In the genomic region with DNA sequence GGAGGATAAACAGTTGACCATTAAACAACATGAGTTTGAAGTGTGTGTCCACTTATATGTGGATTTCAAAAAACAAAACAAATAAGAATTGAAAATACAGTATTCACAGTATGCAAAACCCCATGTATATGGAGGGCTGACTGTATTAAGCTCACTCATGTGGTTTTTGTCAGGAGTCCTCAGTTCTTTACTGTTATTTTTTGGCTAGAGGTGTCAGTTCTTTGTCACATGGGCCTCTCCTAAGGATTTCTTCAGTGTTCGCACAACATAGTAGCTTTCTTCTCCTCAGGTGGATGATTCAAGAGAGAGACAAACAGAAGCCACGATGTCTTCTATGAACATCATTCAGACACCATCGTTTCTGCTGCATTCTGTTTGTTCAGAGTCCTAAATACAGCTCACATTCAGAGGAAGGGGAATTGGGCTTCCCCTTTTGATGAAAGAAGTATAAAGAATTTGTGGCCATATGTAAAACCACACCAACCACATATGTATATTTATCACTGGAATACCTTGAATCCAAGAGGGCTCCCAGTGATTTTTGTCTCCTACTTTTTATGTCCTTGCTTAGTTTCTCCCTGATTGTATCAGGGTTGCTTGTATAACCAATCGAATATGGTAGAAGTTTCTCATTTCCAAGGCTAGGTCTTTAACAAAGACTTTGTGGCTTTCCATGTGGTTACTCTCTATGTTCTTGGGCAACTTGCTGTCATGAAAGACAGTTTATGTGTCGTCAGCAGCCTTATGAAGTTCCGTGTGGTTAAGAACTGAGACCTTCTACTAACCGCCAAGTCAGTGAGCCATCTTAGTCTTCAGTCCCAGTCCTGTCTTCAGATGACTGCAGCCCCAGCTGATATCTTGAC, we compare ENCODE assay signal across 8 cellular contexts. TPM values are rescaled to one million over a fixed set of nuclear protein-coding genes. Genes with fewer than 3 reads are reported as not detected.
DNase-seq lines count a peak whose midpoint lies in the region; ATAC-seq and TF ChIP-seq lines count a peak whose summit lies in the region.

No MANE protein-coding gene starts in this region.

- intact Hi-C loops in spleen (cut with DNase I; ENCODE audit: low total_unique reads): no loop called here

- H3K36me3 ChIP-seq in DOHH2 (ENCODE audit: control insufficient read depth, low read length): no peaks in the 10 kb centered on the region
- H3K36me3 ChIP-seq in KMS-11 (ENCODE audit: insufficient read depth): no peaks in the 10 kb centered on the region
- no peaks in the 10 kb centered on the region for H3K36me3 ChIP-seq in spleen
- H3K36me3 ChIP-seq in brain microvascular endothelial cell (replicated peaks): no peaks in the 10 kb centered on the region

- in situ Hi-C loops in brain microvascular endothelial cell (cut with HindIII; ENCODE audit: low pct_ligation_motif_present, low sequenced_read_pairs): no loop called here

- 26 to 41% (median 37%) methylated on average over 7 of the region's 7 CpGs for WGBS in spleen, 5 donors

- H3K4me2 ChIP-seq in DOHH2 (ENCODE audit: low read length) (peak overlapping the region; percentile 39), KMS-11 (peak overlapping the region; percentile 77)

- H3K27me3 ChIP-seq in DOHH2 (ENCODE audit: control insufficient read depth, low read length) (no peaks in the 10 kb centered on the region), KMS-11 (ENCODE audit: insufficient read depth, low read depth) (no peaks in the 10 kb centered on the region), spleen (replicated peaks in 1 of 7) (no peaks in the 10 kb centered on the region), brain microvascular endothelial cell (replicated peaks) (no peaks in the 10 kb centered on the region)

- H3K9me3 ChIP-seq in DOHH2 (ENCODE audit: control insufficient read depth, insufficient read depth, low read length): no peaks in the 10 kb centered on the region
- H3K9me3 ChIP-seq in spleen: no peaks in the 10 kb centered on the region

- H3K9ac ChIP-seq in KMS-11: peak overlapping the region; percentile 19; the same call in 1 of the 2 replicates

- H3K4me3 ChIP-seq in DOHH2 (ENCODE audit: low read length): peak overlapping the region; percentile 9
- no peak overlapping the region for H3K4me3 ChIP-seq in KMS-11 (IDR thresholded peaks at IDR 0.05; ENCODE audit: insufficient read depth, low read depth, low read length)
- H3K4me3 ChIP-seq in spleen: peak overlapping the region in 1 of 8 donors; percentile 13
- no peak overlapping the region for H3K4me3 ChIP-seq in brain microvascular endothelial cell (ENCODE audit: low read depth, low read length)

- H4K20me1 ChIP-seq in DOHH2 (ENCODE audit: control insufficient read depth, insufficient read depth, low read depth, low read length): peaks cover 7% of the 10 kb centered on the region; the same call in 1 of the 2 replicates
- H4K20me1 ChIP-seq in KMS-11 (ENCODE audit: insufficient read depth): no peaks in the 10 kb centered on the region

- H3K4me1 ChIP-seq in DOHH2 (ENCODE audit: control insufficient read depth, low read length) (peaks cover 52% of the 10 kb centered on the region), KMS-11 (ENCODE audit: low read depth, poor library complexity, severe bottlenecking) (peaks cover 85% of the 10 kb centered on the region), spleen (peaks cover 2 to 52% (median 30%) of the 10 kb centered on the region in 6 donors)

- no peak overlapping the region for H2AFZ ChIP-seq in KMS-11 (ENCODE audit: low read depth)

- peak; percentile 21 for DNase-seq in activated T-cell treated with anti-CD3 and anti-CD28 coated beads for 4 hours
- DNase-seq in stimulated activated CD4-positive, alpha-beta T cell treated with anti-CD3 and anti-CD28 coated beads, Interleukin-12 subunit alpha, Interleukin-12 subunit beta, amount 100 ng/mL, for 48 hours (ENCODE audit: low read depth in 2 of 3, low spot score in 1 of 3): peak; percentile 20 to 44 (median 33)
- DNase-seq in spleen: no peak
- no peak for DNase-seq in DMS79 (lab: John Stamatoyannopoulos, UW)
- DNase-seq in brain microvascular endothelial cell: no peak

- peaks cover 88% of the 10 kb centered on the region for H3K79me2 ChIP-seq in DOHH2 (ENCODE audit: control insufficient read depth, low read length)
- peaks cover 22% of the 10 kb centered on the region; the same call in 1 of the 2 replicates for H3K79me2 ChIP-seq in KMS-11 (ENCODE audit: insufficient read depth, low read depth)

- peak; percentile 97 for ATAC-seq in GM21528 (IDR thresholded peaks at IDR 0.05; ENCODE audit: low FRiP score, unreplicated experiment)

- TF ChIP-seq CTCF in DOHH2 (IDR thresholded peaks at IDR 0.05; ENCODE audit: low read depth, low read length, poor library complexity, severe bottlenecking): no peak
- no peak for TF ChIP-seq CTCF in KMS-11 (conservative IDR thresholded peaks at IDR 0.05; ENCODE audit: low read depth, low read length)
- no peak for TF ChIP-seq CTCF in spleen (IDR thresholded peaks at IDR 0.05 in 8 of 11, conservative IDR thresholded peaks at IDR 0.05 in 3 of 11)
- no peak for TF ChIP-seq CTCF in brain microvascular endothelial cell (IDR thresholded peaks at IDR 0.05; ENCODE audit: low read depth, low read length, missing control alignments)

- no peak for TF ChIP-seq POLR2A in spleen (IDR thresholded peaks at IDR 0.05)

- H3F3A ChIP-seq in DOHH2 (ENCODE audit: control insufficient read depth, insufficient read depth): no peaks in the 10 kb centered on the region

- H3K9me2 ChIP-seq in DOHH2 (replicated peaks; ENCODE audit: control insufficient read depth, low read length): no peaks in the 10 kb centered on the region

- H3K27ac ChIP-seq in DOHH2 (ENCODE audit: low read depth, low read length) (0 out of 2 replicates have a peak overlapping the region, but pooled peaks have one; percentile 2), KMS-11 (peak overlapping the region; percentile 81), spleen (peak overlapping the region in 4 of 8 donors; percentile 26 to 53 (median 36)), brain microvascular endothelial cell (no peak overlapping the region)

RNA-seq across cellular contexts. Expression of gene MNAT1, which starts 18.9 kb away (rescaled TPM):
- 10 to 100 TPM; 20.4 to 34.3 (median 27.5) TPM for total RNA-seq in spleen
- polyA plus RNA-seq in spleen: 10 to 100 TPM; 11.9 to 13.8 (median 13.3) TPM

RNA-seq across cellular contexts. Expression of gene SIX4, which starts 29.3 kb away (rescaled TPM):
- total RNA-seq in spleen: under 1 TPM in 3 of 7 donors, not detected in 4; 0.34 to 0.51 (median 0.39) TPM
- under 1 TPM; 0.03 to 0.05 (median 0.04) TPM for polyA plus RNA-seq in spleen

Comparison
In these comparisons a context has a peak if more than half of its experiments do, and no peak if none do; other contexts are left out.
1. DNase-seq: peak in activated T-cell treated with anti-CD3 and anti-CD28 coated beads for 4 hours (single experiment) and stimulated activated CD4-positive, alpha-beta T cell treated with anti-CD3 and anti-CD28 coated beads, Interleukin-12 subunit alpha, Interleukin-12 subunit beta, amount 100 ng/mL, for 48 hours (3 of 3); none in spleen (single experiment), DMS79 (single experiment) and brain microvascular endothelial cell (single experiment).